In genomic region chr5:151213803-151214613, GRCh38 we compare ENCODE assay signal across 1 cellular context.
A peak's percentile ranks its signal among the peaks of the same experiment; 100 is the strongest.
TF ChIP-seq lines count a peak whose summit lies in the region.

No MANE protein-coding gene starts in this region.

TF ChIP-seq in GM23338, 12 proteins besides CTCF, POLR2A, EP300 and RAD21:
- TF ChIP-seq REST (IDR thresholded peaks at IDR 0.05; ENCODE audit: unreplicated experiment) (no peak), POLR2AphosphoS5 (IDR thresholded peaks at IDR 0.05; ENCODE audit: low read depth) (peak; percentile 42; the same call in 1 of the 2 replicates), NANOG (IDR thresholded peaks at IDR 0.05; ENCODE audit: borderline replicate concordance) (no peak)
TF ChIP-seq in GM23338: peak in this region for 1.
